Comparison of ENCODE assay signal across 20 cellular contexts in genomic region chr2:83802604-83803003, GRCh38.
DNase-seq lines count a peak whose midpoint lies in the region; ATAC-seq, FAIRE-seq and TF ChIP-seq lines count a peak whose summit lies in the region.
"Had no signal": no experiment of that assay in that cellular context is flagged by ENCODE, and none has a peak within 500 bp of the region (broad histone marks: within the 10 kb centered on the region; RNA-seq: fewer than 3 reads in every experiment).

No MANE protein-coding gene starts in this region.

- H3K36me3 ChIP-seq in K562 (ENCODE audit: control insufficient read depth, insufficient read depth, low read length): no peaks in the 10 kb centered on the region
- H3K36me3 ChIP-seq in kidney (ENCODE audit: control insufficient read depth in 1 of 2, insufficient read depth in 2 of 2, low read length in 2 of 2): no peaks in the 10 kb centered on the region
- no peaks in the 10 kb centered on the region for H3K36me3 ChIP-seq in testis (ENCODE audit: low read depth, missing control alignments)
- H3K36me3 ChIP-seq: BLaER1 treated with 17β-estradiol and CSF1 and Interleukin-3, amounts not matched to agents 10 nM and 100 nM had no signal

- 27% methylated on average over 10 of the region's 10 CpGs for WGBS in K562 (ENCODE audit: insufficient coverage, low coverage, missing lambda C conversion rate)
- WGBS in testis, 2 donors: 58 to 77% methylated on average over 9 to 10 of the region's 10 CpGs

- TF ChIP-seq CTCF in K562 (IDR thresholded peaks at IDR 0.05 in 2 of 3, conservative IDR thresholded peaks at IDR 0.05 in 1 of 3; ENCODE audit: insufficient read depth in 2 of 3, low read depth in 1 of 3, low read length in 3 of 3): no peak
- no peak for TF ChIP-seq CTCF in kidney (IDR thresholded peaks at IDR 0.05; ENCODE audit: borderline replicate concordance, extremely low read depth, insufficient read depth)
- TF ChIP-seq CTCF in testis (IDR thresholded peaks at IDR 0.05): no peak
- TF ChIP-seq CTCF in glutamatergic neuron (IDR thresholded peaks at IDR 0.05; ENCODE audit: partially characterized antibody, unreplicated experiment): no peak

- no peaks in the 10 kb centered on the region for H3K79me2 ChIP-seq in K562 (ENCODE audit: control insufficient read depth, insufficient read depth, low read length)

- H3K4me1 Mint-ChIP-seq in glutamatergic neuron (ENCODE audit: low read depth, unreplicated experiment): no peaks in the 10 kb centered on the region
- H3K4me1 Mint-ChIP-seq: B cell had no signal

- TF ChIP-seq POLR2A in K562 (conservative IDR thresholded peaks at IDR 0.05) (no peak), testis (IDR thresholded peaks at IDR 0.05) (no peak)

- peak; percentile 65 for FAIRE-seq in K562 (lab: Jason Lieb, UNC)
- no peak for FAIRE-seq in kidney (lab: Jason Lieb, UNC)
- FAIRE-seq: A549, D721Med, G401.6, GM12891 had no signal

- no peaks in the 10 kb centered on the region for H3K9me3 Mint-ChIP-seq in glutamatergic neuron (ENCODE audit: unreplicated experiment)
- H3K9me3 Mint-ChIP-seq: CD4-positive, alpha-beta T cell; CD8-positive, alpha-beta T cell had no signal

- H3K9me1 ChIP-seq in K562 (ENCODE audit: control insufficient read depth, insufficient read depth, low read length): no peaks in the 10 kb centered on the region

- peak; percentile 87 for ATAC-seq in K562
- ATAC-seq: A549; CD8-positive, alpha-beta T cell had no signal

- no peaks in the 10 kb centered on the region for H4K20me1 ChIP-seq in K562 (replicated peaks; ENCODE audit: control insufficient read depth, insufficient read depth, low read length)
- H4K20me1 ChIP-seq: BLaER1 treated with 17β-estradiol and CSF1 and Interleukin-3, amounts not matched to agents 10 nM and 100 nM had no signal

- peak overlapping the region; percentile 91 for H2AFZ ChIP-seq in K562 (ENCODE audit: low read depth, low read length)

- intact Hi-C loops in K562 (cut with micrococcal nuclease) (no loop called here), kidney (cut with DNase I) (no loop called here), testis (cut with DNase I; ENCODE audit: low total_unique reads) (no loop called here)

- peak overlapping the region; percentile 56 for H3K4me2 ChIP-seq in K562 (ENCODE audit: insufficient read depth, low read length)
- H3K4me2 ChIP-seq: A549; BLaER1 treated with 17β-estradiol and CSF1 and Interleukin-3, amounts not matched to agents 10 nM and 100 nM had no signal

- H3K27me3 ChIP-seq in K562 (ENCODE audit: control insufficient read depth in 2 of 2, insufficient read depth in 2 of 2, low read length in 2 of 2): no peaks in the 10 kb centered on the region
- no peaks in the 10 kb centered on the region for H3K27me3 ChIP-seq in testis
- H3K27me3 ChIP-seq: BLaER1 treated with 17β-estradiol and CSF1 and Interleukin-3, amounts not matched to agents 10 nM and 100 nM had no signal

- H3K36me3 Mint-ChIP-seq in glutamatergic neuron (ENCODE audit: unreplicated experiment): no peaks in the 10 kb centered on the region
- H3K36me3 Mint-ChIP-seq: CD8-positive, alpha-beta T cell had no signal

- no peaks in the 10 kb centered on the region for H3K9me3 ChIP-seq in K562 (replicated peaks; ENCODE audit: control insufficient read depth, insufficient read depth, low read depth, low read length)
- H3K9me3 ChIP-seq in kidney (ENCODE audit: control insufficient read depth in 1 of 2, low read length in 2 of 2): no peaks in the 10 kb centered on the region
- no peaks in the 10 kb centered on the region for H3K9me3 ChIP-seq in testis
- H3K9me3 ChIP-seq: Caco-2 had no signal

- no TSS peak for BruUV-seq in K562 (replicated peaks; lab: Mats Ljungman, UMichigan)

- DNase-seq in K562 (ENCODE audit: extremely low read depth in 1 of 4, low spot score in 3 of 4) (peak in 1 of 4 experiments; percentile 35), kidney (peak; percentile 63), testis (peak; percentile 14), glutamatergic neuron (no peak), SW480 (ENCODE audit: low spot score) (no peak)
- DNase-seq: AML-193; Caco-2; Calu3; CD4-positive, alpha-beta T cell; CD8-positive, alpha-beta T cell; DMS79 treated with DMSO at 0.1 percent for 48 hours; GF-D8 had no signal

- peak overlapping the region; percentile 49 for H3K27ac ChIP-seq in K562 (ENCODE audit: extremely low read depth, low read depth, low read length)
- no peak overlapping the region for H3K27ac ChIP-seq in kidney (ENCODE audit: low read depth in 2 of 2, low read length in 2 of 2)
- H3K27ac ChIP-seq in testis: no peak overlapping the region
- H3K27ac ChIP-seq: 22Rv1; A549; BLaER1 treated with 17β-estradiol and CSF1 and Interleukin-3, amounts not matched to agents 10 nM and 100 nM; C4-2B had no signal

- no peaks in the 10 kb centered on the region for H3K27me3 Mint-ChIP-seq in glutamatergic neuron (ENCODE audit: unreplicated experiment)
- H3K27me3 Mint-ChIP-seq: B cell; CD4-positive, alpha-beta T cell had no signal

- CTCF ChIA-PET in K562 (lab: Yijun Ruan, JAX; ENCODE audit: low intra/inter-chr PET ratio): no interaction called here

- TF ChIP-seq EP300 in K562 (IDR thresholded peaks at IDR 0.05; ENCODE audit: low read length): no peak

- H3K4me1 ChIP-seq in K562 (replicated peaks in 1 of 2; ENCODE audit: control insufficient read depth in 2 of 2, insufficient read depth in 2 of 2, low read length in 2 of 2) (peaks cover 9 to 11% of the 10 kb centered on the region in 2 experiments; a peak in 3 of 5 replicates), kidney (ENCODE audit: control insufficient read depth in 1 of 2, insufficient read depth in 1 of 2, low read depth in 1 of 2, low read length in 2 of 2) (no peaks in the 10 kb centered on the region), testis (no peaks in the 10 kb centered on the region)
- H3K4me1 ChIP-seq: A549; BLaER1 treated with 17β-estradiol and CSF1 and Interleukin-3, amounts not matched to agents 10 nM and 100 nM; Caco-2 had no signal

- H3K4me3 Mint-ChIP-seq in glutamatergic neuron (ENCODE audit: unreplicated experiment): no peak overlapping the region
- H3K4me3 Mint-ChIP-seq: B cell; CD4-positive, alpha-beta T cell; CD8-positive, alpha-beta T cell had no signal

- TF ChIP-seq RAD21 in K562 (CRISPR knock-in tag; conservative IDR thresholded peaks at IDR 0.05 in 1 of 2, IDR thresholded peaks at IDR 0.05 in 1 of 2): no peak

- no peak overlapping the region for H3K27ac Mint-ChIP-seq in glutamatergic neuron (ENCODE audit: unreplicated experiment)
- H3K27ac Mint-ChIP-seq: B cell; CD4-positive, alpha-beta T cell; CD8-positive, alpha-beta T cell had no signal

- POLR2A ChIA-PET in K562 (lab: Yijun Ruan, JAX): no interaction called here

- peak overlapping the region; percentile 3 to 27; a peak in 2 of 4 replicates for H3K9ac ChIP-seq in K562 (ENCODE audit: insufficient read depth in 1 of 2, low read depth in 2 of 2, low read length in 2 of 2)
- H3K9ac ChIP-seq in kidney (ENCODE audit: low read length in 2 of 2): no peak overlapping the region
- H3K9ac ChIP-seq: BLaER1 treated with 17β-estradiol and CSF1 and Interleukin-3, amounts not matched to agents 10 nM and 100 nM had no signal

- in situ Hi-C loops in K562 (cut with MboI): no loop called here

- H3K4me3 ChIP-seq in K562 (no peak overlapping the region), kidney (ENCODE audit: low read length in 2 of 2) (no peak overlapping the region), testis (no peak overlapping the region)
- H3K4me3 ChIP-seq: A549; BLaER1 treated with 17β-estradiol and CSF1 and Interleukin-3, amounts not matched to agents 10 nM and 100 nM had no signal

TF ChIP-seq in K562, 482 proteins besides CTCF, POLR2A, EP300 and RAD21 (continues in another document):
- TF ChIP-seq USF2 (CRISPR knock-in tag; IDR thresholded peaks at IDR 0.05) (peak; percentile 64), RAD51 (IDR thresholded peaks at IDR 0.05; ENCODE audit: borderline replicate concordance, low read depth) (peak; percentile 24; the same call in 1 of the 2 replicates), MYC (IDR thresholded peaks at IDR 0.05; ENCODE audit: low read depth, low read length) (peak; percentile 47; the same call in 1 of the 2 replicates), MYC (CRISPR knock-in tag; IDR thresholded peaks at IDR 0.05; ENCODE audit: borderline replicate concordance, low read depth) (no peak), TRIM25 (IDR thresholded peaks at IDR 0.05; ENCODE audit: borderline replicate concordance) (no peak), E2F6 (IDR thresholded peaks at IDR 0.05; ENCODE audit: borderline replicate concordance in 1 of 2, extremely low read depth in 1 of 2, insufficient read depth in 1 of 2, insufficient read length in 1 of 2, low read depth in 1 of 2, low read length in 1 of 2, poor library complexity in 1 of 2, severe bottlenecking in 1 of 2) (peak in 1 of 2 experiments; percentile 44)

Comparison
In these comparisons a context has a peak if more than half of its experiments do, and no peak if none do; other contexts are left out.
1. DNase-seq: peak in kidney (single experiment) and testis (single experiment); none in glutamatergic neuron (single experiment) and SW480 (single experiment).
2. H3K9ac ChIP-seq: peak in K562 (2 of 2); none in kidney (0 of 2).